In genomic region chr5:119410448-119411170, GRCh38 we compare ENCODE assay signal across 2 cellular contexts.
TF ChIP-seq lines count a peak whose summit lies in the region.

No MANE protein-coding gene starts in this region.

TF ChIP-seq in IMR-90, 13 proteins besides CTCF, POLR2A, EP300 and RAD21:
- TF ChIP-seq RFX5 (IDR thresholded peaks at IDR 0.05; ENCODE audit: low read depth, low read length) (no peak), RCOR1 (IDR thresholded peaks at IDR 0.05; ENCODE audit: insufficient replicate concordance, low read length) (no peak), USF2 (IDR thresholded peaks at IDR 0.05; ENCODE audit: low read depth, low read length) (no peak), MAZ (IDR thresholded peaks at IDR 0.05; ENCODE audit: borderline replicate concordance, low read depth, low read length) (no peak), CEBPB (IDR thresholded peaks at IDR 0.05; ENCODE audit: low read depth, low read length) (no peak), ELK1 (IDR thresholded peaks at IDR 0.05; ENCODE audit: borderline replicate concordance, low read depth, low read length) (no peak), CHD1 (IDR thresholded peaks at IDR 0.05; ENCODE audit: low read depth, low read length) (no peak), MXI1 (IDR thresholded peaks at IDR 0.05; ENCODE audit: borderline replicate concordance, low read depth, low read length) (no peak), FOS (IDR thresholded peaks at IDR 0.05; ENCODE audit: low read depth, low read length) (no peak), NFE2L2 (IDR thresholded peaks at IDR 0.05; ENCODE audit: low read depth, low read length) (no peak), BHLHE40 (IDR thresholded peaks at IDR 0.05; ENCODE audit: low read depth, low read length) (no peak), MAFK (IDR thresholded peaks at IDR 0.05; ENCODE audit: low read depth, low read length) (no peak), SMC3 (IDR thresholded peaks at IDR 0.05; ENCODE audit: low read depth, low read length) (no peak)

TF ChIP-seq in HEK293T, 16 proteins besides CTCF, POLR2A, EP300 and RAD21:
- no peak for TF ChIP-seq BHLHE40 (IDR thresholded peaks at IDR 0.05; ENCODE audit: borderline replicate concordance)
- TF ChIP-seq FOXM1 (IDR thresholded peaks at IDR 0.05; ENCODE audit: borderline replicate concordance) = no peak
- no peak for TF ChIP-seq HDGF (IDR thresholded peaks at IDR 0.05; ENCODE audit: borderline replicate concordance)
- no peak for TF ChIP-seq ZNF384 (IDR thresholded peaks at IDR 0.05)
- no peak for TF ChIP-seq FOXA1 (IDR thresholded peaks at IDR 0.05)
- TF ChIP-seq PKNOX1 (IDR thresholded peaks at IDR 0.05) = no peak
- TF ChIP-seq L3MBTL2 (conservative IDR thresholded peaks at IDR 0.05) = no peak
- TF ChIP-seq NFRKB (IDR thresholded peaks at IDR 0.05) = no peak
- no peak for TF ChIP-seq FOXK2 (IDR thresholded peaks at IDR 0.05)
- no peak for TF ChIP-seq SUZ12 (IDR thresholded peaks at IDR 0.05)
- no peak for TF ChIP-seq ARNT (IDR thresholded peaks at IDR 0.05)
- TF ChIP-seq ELF4 (IDR thresholded peaks at IDR 0.05) = no peak
- TF ChIP-seq LEF1 (IDR thresholded peaks at IDR 0.05; ENCODE audit: borderline replicate concordance) = no peak
- TF ChIP-seq TARDBP (IDR thresholded peaks at IDR 0.05) = no peak
- no peak for TF ChIP-seq SP1 (IDR thresholded peaks at IDR 0.05)
TF ChIP-seq in HEK293T: peak in this region for 0.
